ENCODE assay signal across 21 cellular contexts in genomic region chr17:57453841-57454240, GRCh38.
A peak's percentile ranks its signal among the peaks of the same experiment; 100 is the strongest.
DNase-seq lines count a peak whose midpoint lies in the region; ATAC-seq, FAIRE-seq and TF ChIP-seq lines count a peak whose summit lies in the region.
"Had no signal": no experiment of that assay in that cellular context is flagged by ENCODE, and none has a peak within 500 bp of the region (broad histone marks: within the 10 kb centered on the region; RNA-seq: fewer than 3 reads in every experiment).

No MANE protein-coding gene starts in this region.

- H3K27me3 ChIP-seq in OCI-LY1 (ENCODE audit: insufficient read depth, low read length) (no peaks in the 10 kb centered on the region), HAP-1 (ENCODE audit: low read depth) (no peaks in the 10 kb centered on the region), breast epithelium (no peaks in the 10 kb centered on the region)

- H3K9me2 ChIP-seq in OCI-LY1 (ENCODE audit: low read depth, low read length) = no peaks in the 10 kb centered on the region

- peaks cover 53 to 55% of the 10 kb centered on the region in 2 donors for H3K4me1 Mint-ChIP-seq in natural killer cell treated with Interleukin-12 subunit alpha and Interleukin-12 subunit beta and Interleukin-15 and Interleukin-18, amount 100 ng/mL, for 72 hours (ENCODE audit: low read depth in 2 of 2)
- H3K4me1 Mint-ChIP-seq in natural killer cell = peaks cover 43 to 61% of the 10 kb centered on the region in 2 donors

- H2AFZ ChIP-seq in OCI-LY1 (ENCODE audit: low read length) = no peak overlapping the region

- no peaks in the 10 kb centered on the region for H3K9me3 Mint-ChIP-seq in natural killer cell treated with Interleukin-12 subunit alpha and Interleukin-12 subunit beta and Interleukin-15 and Interleukin-18, amount 100 ng/mL, for 72 hours
- H3K9me3 Mint-ChIP-seq in natural killer cell = no peaks in the 10 kb centered on the region

- H3K27me3 Mint-ChIP-seq in natural killer cell treated with Interleukin-12 subunit alpha and Interleukin-12 subunit beta and Interleukin-15 and Interleukin-18, amount 100 ng/mL, for 72 hours = peaks cover 6 to 22% of the 10 kb centered on the region in 2 donors
- H3K27me3 Mint-ChIP-seq in natural killer cell (ENCODE audit: low read depth in 2 of 2) = peaks cover 58 to 78% of the 10 kb centered on the region in 2 donors

- H3K27ac ChIP-seq in OCI-LY1 (ENCODE audit: low read depth, low read length, poor library complexity, severe bottlenecking) (peak overlapping the region; percentile 97), kidney (ENCODE audit: low read depth in 2 of 2, low read length in 2 of 2) (no peak overlapping the region), breast epithelium (peak overlapping the region in 1 of 2 donors; percentile 11)
- H3K27ac ChIP-seq: A549, C4-2B had no signal

- peak overlapping the region; percentile 97 for H3K27ac Mint-ChIP-seq in natural killer cell treated with Interleukin-12 subunit alpha and Interleukin-12 subunit beta and Interleukin-15 and Interleukin-18, amount 100 ng/mL, for 72 hours
- H3K27ac Mint-ChIP-seq in natural killer cell = peak overlapping the region in 1 of 2 donors; percentile 80

- peak overlapping the region; percentile 25; the same call in 1 of the 2 replicates for H3K4me2 ChIP-seq in OCI-LY1 (ENCODE audit: low read length)
- H3K4me2 ChIP-seq: A549 had no signal

- H3K4me3 ChIP-seq in OCI-LY1 (ENCODE audit: low read depth, low read length, poor library complexity, severe bottlenecking) (no peak overlapping the region), kidney (ENCODE audit: low read length in 2 of 2) (no peak overlapping the region), HAP-1 (no peak overlapping the region), breast epithelium (no peak overlapping the region)
- H3K4me3 ChIP-seq: A549 had no signal

- no peak for ATAC-seq in natural killer cell treated with Interleukin-12 subunit alpha and Interleukin-12 subunit beta and Interleukin-15 and Interleukin-18, amount 100 ng/mL, for 72 hours
- ATAC-seq in natural killer cell (no peak), GM21737 (IDR thresholded peaks at IDR 0.05; ENCODE audit: unreplicated experiment) (no peak)
- ATAC-seq: A549, SK-N-SH treated with all-trans-retinoic acid at 6 μM for 48 hours had no signal

- intact Hi-C loops in natural killer cell (cut with micrococcal nuclease) = no loop called here
- intact Hi-C loops in kidney (cut with DNase I) = no loop called here
- intact Hi-C loops in breast epithelium (cut with DNase I; ENCODE audit: low total_unique reads) = no loop called here

- peaks cover 9% of the 10 kb centered on the region for H3F3A ChIP-seq in OCI-LY1 (ENCODE audit: insufficient read depth, low read length)

- in situ Hi-C loops in HAP-1 (cut with MboI; ENCODE audit: low sequenced_read_pairs) = no loop called here

- no peak for DNase-seq in natural killer cell treated with Interleukin-12 subunit alpha and Interleukin-12 subunit beta and Interleukin-15 and Interleukin-18, amount 100 ng/mL, for 72 hours (ENCODE audit: low spot score)
- DNase-seq in natural killer cell = no peak
- DNase-seq in kidney = peak; percentile 25
- no peak for DNase-seq in HAP-1 (ENCODE audit: low spot score in 2 of 2)
- no peak for DNase-seq in breast epithelium (ENCODE audit: low spot score in 2 of 2)
- DNase-seq: COR-L47; DMS153; EL; HCEC 1CT; NCI-H1048; NCI-H1436 treated with DMSO at 0.1 percent for 48 hours; NCI-H226; NCI-H524 treated with DMSO at 0.1 percent for 48 hours; NK-92 treated with Interleukin-12 subunit alpha and Interleukin-12 subunit beta, amount 100 ng/mL, for 24 hours; OCI-M1; SHP77 treated with DMSO at 0.1 percent for 48 hours had no signal

- H3K4me1 ChIP-seq in OCI-LY1 (ENCODE audit: insufficient read depth, low read length, severe bottlenecking) (peaks cover 79% of the 10 kb centered on the region), kidney (ENCODE audit: control insufficient read depth in 1 of 2, insufficient read depth in 1 of 2, low read depth in 1 of 2, low read length in 2 of 2) (peaks cover 15 to 18% of the 10 kb centered on the region in 2 donors), HAP-1 (no peaks in the 10 kb centered on the region), breast epithelium (no peaks in the 10 kb centered on the region)

- H3K36me3 Mint-ChIP-seq in natural killer cell treated with Interleukin-12 subunit alpha and Interleukin-12 subunit beta and Interleukin-15 and Interleukin-18, amount 100 ng/mL, for 72 hours = peaks cover 15% of the 10 kb centered on the region
- no peaks in the 10 kb centered on the region for H3K36me3 Mint-ChIP-seq in natural killer cell

- FAIRE-seq in kidney (lab: Jason Lieb, UNC) = no peak
- FAIRE-seq: A549 had no signal

- TF ChIP-seq CTCF in natural killer cell (IDR thresholded peaks at IDR 0.05) = no peak
- no peak for TF ChIP-seq CTCF in OCI-LY1 (IDR thresholded peaks at IDR 0.05; ENCODE audit: low read length)
- no peak for TF ChIP-seq CTCF in kidney (IDR thresholded peaks at IDR 0.05; ENCODE audit: borderline replicate concordance, extremely low read depth, insufficient read depth)
- no peak for TF ChIP-seq CTCF in breast epithelium (IDR thresholded peaks at IDR 0.05)

- H3K9me3 ChIP-seq in OCI-LY1 (ENCODE audit: low read length) (no peaks in the 10 kb centered on the region), kidney (ENCODE audit: control insufficient read depth in 1 of 2, low read length in 2 of 2) (no peaks in the 10 kb centered on the region), HAP-1 (no peaks in the 10 kb centered on the region), breast epithelium (no peaks in the 10 kb centered on the region)
- H3K9me3 ChIP-seq: A549 had no signal

- H3K9ac ChIP-seq in OCI-LY1 (ENCODE audit: low read length) = peak overlapping the region; percentile 21; the same call in 1 of the 2 replicates
- no peak overlapping the region for H3K9ac ChIP-seq in kidney (ENCODE audit: low read length in 2 of 2)

- H3K79me2 ChIP-seq in OCI-LY1 (ENCODE audit: insufficient read depth, low read length) = peaks cover 23% of the 10 kb centered on the region

- H3K36me3 ChIP-seq in OCI-LY1 (ENCODE audit: insufficient read depth, low read length) (peaks cover 50% of the 10 kb centered on the region), kidney (ENCODE audit: control insufficient read depth in 1 of 2, insufficient read depth in 2 of 2, low read length in 2 of 2) (peaks cover 0 to 4% of the 10 kb centered on the region in 2 donors), HAP-1 (replicated peaks) (no peaks in the 10 kb centered on the region), breast epithelium (no peaks in the 10 kb centered on the region)

- H3K4me3 Mint-ChIP-seq in natural killer cell treated with Interleukin-12 subunit alpha and Interleukin-12 subunit beta and Interleukin-15 and Interleukin-18, amount 100 ng/mL, for 72 hours = peak overlapping the region; percentile 47
- no peak overlapping the region for H3K4me3 Mint-ChIP-seq in natural killer cell

- no peak for TF ChIP-seq POLR2A in breast epithelium (IDR thresholded peaks at IDR 0.05)

- H4K20me1 ChIP-seq in OCI-LY1 (ENCODE audit: insufficient read depth, low read length) = no peaks in the 10 kb centered on the region
